Comparison of ENCODE assay signal across 8 cellular contexts in genomic region chr15:38129531-38130199, GRCh38.
DNase-seq lines count a peak whose midpoint lies in the region; ATAC-seq, FAIRE-seq and TF ChIP-seq lines count a peak whose summit lies in the region.

No MANE protein-coding gene starts in this region.

- no peak for TF ChIP-seq CTCF in GM20000 (IDR thresholded peaks at IDR 0.05; ENCODE audit: extremely low read depth, missing control alignments)
- TF ChIP-seq CTCF in GM12878 (IDR thresholded peaks at IDR 0.05 in 2 of 3, conservative IDR thresholded peaks at IDR 0.05 in 1 of 3; ENCODE audit: control insufficient read depth in 2 of 3, extremely low read depth in 1 of 3, insufficient read depth in 1 of 3, low read depth in 3 of 3, low read length in 3 of 3) = no peak

- H3K4me3 ChIP-seq in GM12878 = peak overlapping the region; percentile 38; the same call in 1 of the 2 replicates

- H2AFZ ChIP-seq in GM12878 (ENCODE audit: control insufficient read depth, low read depth, low read length) = peak overlapping the region; percentile 52

- intact Hi-C loops in GM12878 (cut with micrococcal nuclease; ENCODE audit: unreplicated experiment) = loop anchor here (1.0 to 5.0 kb wide), 2 partner anchors 44 to 123 kb away; partner anchors contain the start of gene SPRED1

- H3K4me2 ChIP-seq in GM12878 (ENCODE audit: control insufficient read depth, insufficient read depth) = peak overlapping the region; percentile 73

- H3K27ac ChIP-seq in GM12878 (ENCODE audit: control insufficient read depth, insufficient read depth) = peak overlapping the region; percentile 20; the same call in 1 of the 2 replicates

- H3K4me1 ChIP-seq in GM12878 (ENCODE audit: control insufficient read depth, insufficient read depth, low read length) = peaks cover 17% of the 10 kb centered on the region

- RAD21 ChIA-PET in GM12878 (lab: Charles Lee; ENCODE audit: unreplicated experiment) = interaction anchor here (0.8 to 4.4 kb wide), 9 partner anchors 10 to 311 kb away, joined by 3 to 39 read pairs (median 4); no protein-coding TSS in a partner anchor

- no peaks in the 10 kb centered on the region for H3K36me3 ChIP-seq in GM12878 (ENCODE audit: control insufficient read depth in 2 of 2, insufficient read depth in 2 of 2, low read length in 1 of 2)

- no peak for FAIRE-seq in GM12878 (lab: Jason Lieb, UNC)

- POLR2A ChIA-PET in GM12878 (lab: Charles Lee) = interaction anchor here (1.6 kb wide), 1 partner anchor 18 kb away, joined by 4 read pairs; no protein-coding TSS in a partner anchor

- no peak overlapping the region for H3K9ac ChIP-seq in GM12878 (ENCODE audit: control insufficient read depth, insufficient read depth, low read length)

- in situ Hi-C loops in GM12878 (cut with MboI) = no loop called here

- no TSS peak for BruUV-seq in GM12878 (replicated peaks; lab: Mats Ljungman, UMichigan)

- no peak for TF ChIP-seq RAD21 in GM12878 (IDR thresholded peaks at IDR 0.05; ENCODE audit: insufficient read depth, low read depth, low read length)

- DNase-seq in COLO829 (ENCODE audit: low spot score) (peak; percentile 82), GM20000 (ENCODE audit: low spot score) (peak; percentile 30), HT-29 (ENCODE audit: low spot score) (peak; percentile 70), GM12878 (ENCODE audit: low read depth, low spot score) (peak; percentile 39), iris pigment epithelial cell (ENCODE audit: low read depth) (peak; percentile 99), GM19238 (ENCODE audit: insufficient read length, low spot score) (no peak)
- DNase-seq in stimulated activated CD8-positive, alpha-beta memory T cell treated with anti-CD3 and anti-CD28 coated beads, Interleukin-7, amount 100 ng/mL, for 48 hours (ENCODE audit: extremely low read depth in 1 of 2, low read depth in 1 of 2) = peak; percentile 13 to 16
- DNase-seq in activated CD4-positive, alpha-beta T cell treated with anti-CD3 and anti-CD28 coated beads for 4 hours = no peak

- H3K9me3 ChIP-seq in GM12878 (replicated peaks; ENCODE audit: control insufficient read depth, insufficient read depth, low read length) = no peaks in the 10 kb centered on the region

- peak in 1 of 2 experiments; percentile 32; a peak in 1 of 4 replicates for TF ChIP-seq EP300 in GM12878 (IDR thresholded peaks at IDR 0.05; ENCODE audit: borderline replicate concordance in 1 of 2, control insufficient read depth in 1 of 2, low read depth in 2 of 2, low read length in 2 of 2)

- H4K20me1 ChIP-seq in GM12878 (ENCODE audit: control insufficient read depth, insufficient read depth) = no peaks in the 10 kb centered on the region

- SMC1A ChIA-PET in GM12878 (lab: Charles Lee; ENCODE audit: uncharacterized antibody, unreplicated experiment) = interaction anchor here (0.7 to 3.3 kb wide), 16 partner anchors 10 to 171 kb away, joined by 3 to 37 read pairs (median 4); no protein-coding TSS in a partner anchor

- ATAC-seq in GM12878 = peak; percentile 81

- TF ChIP-seq POLR2A in GM12878 (IDR thresholded peaks at IDR 0.05; ENCODE audit: low read depth, low read length) = no peak

- no peaks in the 10 kb centered on the region for H3K27me3 ChIP-seq in GM12878 (replicated peaks in 1 of 2; ENCODE audit: control insufficient read depth in 2 of 2, insufficient read depth in 2 of 2, low read length in 1 of 2)

- WGBS in GM12878 (ENCODE audit: insufficient coverage, insufficient replicate concordance, low lambda C conversion rate, missing lambda C conversion rate) = under 1% methylated on average over 12 of the region's 12 CpGs

- H3K79me2 ChIP-seq in GM12878 (ENCODE audit: control insufficient read depth, insufficient read depth, low read length) = no peaks in the 10 kb centered on the region

- CTCF ChIA-PET in GM12878 (lab: Yijun Ruan, JAX) = interaction anchor here (0.7 to 2.0 kb wide), 6 partner anchors 10 to 223 kb away, joined by 3 to 6 read pairs (median 4); no protein-coding TSS in a partner anchor

TF ChIP-seq in GM12878, 131 proteins besides CTCF, POLR2A, EP300 and RAD21 (continues in another document):
- TF ChIP-seq POLR2AphosphoS5 (IDR thresholded peaks at IDR 0.05; ENCODE audit: low read length) (0 out of 2 replicates have a peak, but pooled peaks have one; percentile 33), IKZF2 (IDR thresholded peaks at IDR 0.05) (peak; percentile 83 to 87), EED (IDR thresholded peaks at IDR 0.05; ENCODE audit: low read depth) (peak; percentile 82), RAD51 (IDR thresholded peaks at IDR 0.05) (no peak), MEF2A (IDR thresholded peaks at IDR 0.05; ENCODE audit: insufficient read depth, low read depth, low read length) (no peak), ZBTB33 (IDR thresholded peaks at IDR 0.05) (no peak), CREB1 (IDR thresholded peaks at IDR 0.05; ENCODE audit: low read depth) (no peak), BHLHE40 (IDR thresholded peaks at IDR 0.05; ENCODE audit: borderline replicate concordance in 1 of 2, low read depth in 2 of 2, low read length in 1 of 2) (0 out of 4 replicates have a peak, but pooled peaks of 1 of the 2 experiments have one; percentile 28), ZNF274 (IDR thresholded peaks at IDR 0.05; ENCODE audit: insufficient read depth, insufficient read length) (no peak), SKIL (IDR thresholded peaks at IDR 0.05; ENCODE audit: low read depth, poor library complexity, severe bottlenecking) (peak; percentile 65), FOXK2 (IDR thresholded peaks at IDR 0.05) (no peak), BRCA1 (IDR thresholded peaks at IDR 0.05; ENCODE audit: low read depth, low read length) (no peak), ZNF217 (IDR thresholded peaks at IDR 0.05) (no peak), CBX3 (IDR thresholded peaks at IDR 0.05; ENCODE audit: borderline replicate concordance, low read depth) (no peak), TCF12 (IDR thresholded peaks at IDR 0.05; ENCODE audit: low read depth, low read length) (peak; percentile 75; the same call in 1 of the 2 replicates)
- TF ChIP-seq, protein P1, sequence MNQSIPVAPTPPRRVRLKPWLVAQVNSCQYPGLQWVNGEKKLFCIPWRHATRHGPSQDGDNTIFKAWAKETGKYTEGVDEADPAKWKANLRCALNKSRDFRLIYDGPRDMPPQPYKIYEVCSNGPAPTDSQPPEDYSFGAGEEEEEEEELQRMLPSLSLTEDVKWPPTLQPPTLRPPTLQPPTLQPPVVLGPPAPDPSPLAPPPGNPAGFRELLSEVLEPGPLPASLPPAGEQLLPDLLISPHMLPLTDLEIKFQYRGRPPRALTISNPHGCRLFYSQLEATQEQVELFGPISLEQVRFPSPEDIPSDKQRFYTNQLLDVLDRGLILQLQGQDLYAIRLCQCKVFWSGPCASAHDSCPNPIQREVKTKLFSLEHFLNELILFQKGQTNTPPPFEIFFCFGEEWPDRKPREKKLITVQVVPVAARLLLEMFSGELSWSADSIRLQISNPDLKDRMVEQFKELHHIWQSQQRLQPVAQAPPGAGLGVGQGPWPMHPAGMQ (IDR thresholded peaks at IDR 0.05; ENCODE audit: borderline replicate concordance) = no peak
- TF ChIP-seq, protein P2, sequence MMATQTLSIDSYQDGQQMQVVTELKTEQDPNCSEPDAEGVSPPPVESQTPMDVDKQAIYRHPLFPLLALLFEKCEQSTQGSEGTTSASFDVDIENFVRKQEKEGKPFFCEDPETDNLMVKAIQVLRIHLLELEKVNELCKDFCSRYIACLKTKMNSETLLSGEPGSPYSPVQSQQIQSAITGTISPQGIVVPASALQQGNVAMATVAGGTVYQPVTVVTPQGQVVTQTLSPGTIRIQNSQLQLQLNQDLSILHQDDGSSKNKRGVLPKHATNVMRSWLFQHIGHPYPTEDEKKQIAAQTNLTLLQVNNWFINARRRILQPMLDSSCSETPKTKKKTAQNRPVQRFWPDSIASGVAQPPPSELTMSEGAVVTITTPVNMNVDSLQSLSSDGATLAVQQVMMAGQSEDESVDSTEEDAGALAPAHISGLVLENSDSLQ (IDR thresholded peaks at IDR 0.05) = no peak

Comparison
In these comparisons a context has a peak if more than half of its experiments do, and no peak if none do; other contexts are left out.
1. DNase-seq: peak in COLO829 (single experiment), GM20000 (single experiment), HT-29 (single experiment), GM12878 (single experiment), iris pigment epithelial cell (single experiment) and stimulated activated CD8-positive, alpha-beta memory T cell treated with anti-CD3 and anti-CD28 coated beads, Interleukin-7, amount 100 ng/mL, for 48 hours (2 of 2); none in GM19238 (single experiment) and activated CD4-positive, alpha-beta T cell treated with anti-CD3 and anti-CD28 coated beads for 4 hours (0 of 2).